ENCODE assay signal across 9 cellular contexts in genomic region chr12:105358789-105359188, GRCh38. TPM values are rescaled to one million over a fixed set of nuclear protein-coding genes. Genes with fewer than 3 reads are reported as not detected.
A peak's percentile ranks its signal among the peaks of the same experiment; 100 is the strongest.
DNase-seq lines count a peak whose midpoint lies in the region; ATAC-seq and TF ChIP-seq lines count a peak whose summit lies in the region.
"Had no signal": no experiment of that assay in that cellular context is flagged by ENCODE, and none has a peak within 500 bp of the region (broad histone marks: within the 10 kb centered on the region; RNA-seq: fewer than 3 reads in every experiment).

No MANE protein-coding gene starts in this region.

- H3K27me3 ChIP-seq in colonic mucosa = no peaks in the 10 kb centered on the region

- ATAC-seq in GM21381 (IDR thresholded peaks at IDR 0.05; ENCODE audit: unreplicated experiment) (peak; percentile 54), HG03521 (IDR thresholded peaks at IDR 0.05; ENCODE audit: unreplicated experiment) (peak; percentile 44)

- no peak for TF ChIP-seq CTCF in GM12865 (IDR thresholded peaks at IDR 0.05; ENCODE audit: insufficient read depth, low read depth, low read length, missing control alignments)
- TF ChIP-seq CTCF in colonic mucosa (IDR thresholded peaks at IDR 0.05) = no peak

- H3K9me3 ChIP-seq in colonic mucosa = no peaks in the 10 kb centered on the region

- no peak overlapping the region for H3K27ac ChIP-seq in colonic mucosa

- no peaks in the 10 kb centered on the region for H3K36me3 ChIP-seq in colonic mucosa

- peak; percentile 67 for DNase-seq in GM12865 (ENCODE audit: low read depth)
- DNase-seq in hippocampal formation (lab: John Stamatoyannopoulos, UW) = peak; percentile 24 to 48
- DNase-seq in T-helper 9 cell = no peak
- no peak for DNase-seq in colonic mucosa
- no peak for DNase-seq in HuH-7.5 (ENCODE audit: low spot score)
- no peak for DNase-seq in AG08396 (ENCODE audit: low spot score)
- DNase-seq: activated naive CD4-positive, alpha-beta T cell treated with Interleukin-2 at 50 U/mL for 16 hours had no signal

- H3K4me3 ChIP-seq in GM12865 (ENCODE audit: low read depth, low read length) (no peak overlapping the region), colonic mucosa (no peak overlapping the region)

- intact Hi-C loops in colonic mucosa (cut with DNase I) = no loop called here

- H3K9ac ChIP-seq in colonic mucosa (ENCODE audit: low read depth in 2 of 2, low read length in 2 of 2) = no peak overlapping the region

- H3K4me1 ChIP-seq in colonic mucosa = no peaks in the 10 kb centered on the region

RNA-seq across cellular contexts. Expression of gene C12orf75, which starts 28.3 kb away (rescaled TPM):
- total RNA-seq in colonic mucosa = 100 to 1,000 TPM in 1 of 2 donors, 10 to 100 TPM in 1; 77.9 to 109 TPM

Comparison
In these comparisons a context has a peak if more than half of its experiments do, and no peak if none do; other contexts are left out.
1. DNase-seq: peak in GM12865 (single experiment) and hippocampal formation (2 of 2); none in T-helper 9 cell (single experiment), colonic mucosa (single experiment), HuH-7.5 (single experiment) and AG08396 (single experiment).